13 cellular contexts compared by ENCODE assay signal in the genomic region with DNA sequence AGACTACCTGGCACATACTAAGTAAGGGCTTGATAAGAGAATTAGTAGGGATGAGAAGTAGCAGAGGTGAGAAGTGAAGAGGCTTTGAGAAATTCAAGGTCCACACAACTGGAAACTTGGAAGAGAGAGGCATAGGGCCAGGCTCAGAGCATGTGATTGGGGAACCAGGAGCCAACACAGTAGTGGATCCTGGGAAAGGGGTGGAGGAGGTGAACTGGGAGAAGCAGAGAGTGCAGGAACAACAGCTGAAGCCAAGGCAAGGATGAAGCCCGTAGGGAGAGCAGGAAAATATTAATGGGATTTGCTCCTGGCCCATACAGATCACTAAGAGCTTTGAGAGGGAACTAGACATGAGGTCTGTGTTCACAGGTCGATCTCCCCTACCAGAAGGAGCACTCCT. TPM values are rescaled to one million over a fixed set of nuclear protein-coding genes. Genes with fewer than 3 reads are reported as not detected.
DNase-seq lines count a peak whose midpoint lies in the region; ATAC-seq and TF ChIP-seq lines count a peak whose summit lies in the region.
"Had no signal": no experiment of that assay in that cellular context is flagged by ENCODE, and none has a peak within 500 bp of the region (broad histone marks: within the 10 kb centered on the region; RNA-seq: fewer than 3 reads in every experiment).

No MANE protein-coding gene starts in this region.

- peaks cover 24 to 31% of the 10 kb centered on the region in 2 donors for H3K36me3 Mint-ChIP-seq in CD14-positive monocyte

- no peak overlapping the region for H2AFZ ChIP-seq in OCI-LY3 (ENCODE audit: low read depth, low read length)

- H3K27ac Mint-ChIP-seq in CD14-positive monocyte = peak overlapping the region; percentile 81 to 97 (median 91)

- peak overlapping the region; percentile 85 to 97 for H3K4me3 Mint-ChIP-seq in CD14-positive monocyte
- H3K4me3 Mint-ChIP-seq: H9 had no signal

- 0 out of 2 replicates have a peak, but pooled peaks cover 3% of the 10 kb centered on the region for H3K27me3 ChIP-seq in OCI-LY3 (ENCODE audit: low read depth, low read length)

- intact Hi-C loops in CD14-positive monocyte (cut with micrococcal nuclease) (no loop called here), left ventricle myocardium superior (cut with micrococcal nuclease) (no loop called here)

- no peaks in the 10 kb centered on the region for H4K20me1 ChIP-seq in OCI-LY3 (ENCODE audit: insufficient read depth, low read length)

- H3K4me1 Mint-ChIP-seq in CD14-positive monocyte = peaks cover 78% of the 10 kb centered on the region

- peaks cover 0 to 2% (median 0%) of the 10 kb centered on the region in 7 donors for H3K9me3 Mint-ChIP-seq in CD14-positive monocyte
- H3K9me3 Mint-ChIP-seq: H9 had no signal

- TF ChIP-seq CTCF in CD14-positive monocyte (IDR thresholded peaks at IDR 0.05) (no peak), OCI-LY3 (IDR thresholded peaks at IDR 0.05; ENCODE audit: low read depth, low read length) (no peak)

- no peak overlapping the region for H3K9ac ChIP-seq in OCI-LY3 (ENCODE audit: low read length)

- ATAC-seq in left ventricle myocardium superior = peak; percentile 61

- H3K27ac ChIP-seq in OCI-LY3 (ENCODE audit: low read length) = no peak overlapping the region

- H3K9me3 ChIP-seq in OCI-LY3 (ENCODE audit: insufficient read depth, low read length) = no peaks in the 10 kb centered on the region

- no peaks in the 10 kb centered on the region for H3K79me2 ChIP-seq in OCI-LY3 (ENCODE audit: low read length)

- H3K36me3 ChIP-seq in OCI-LY3 (replicated peaks; ENCODE audit: low read depth, low read length) = no peaks in the 10 kb centered on the region

- peak overlapping the region; percentile 85 for H3K4me2 ChIP-seq in OCI-LY3 (ENCODE audit: low read length)

- peaks cover 58% of the 10 kb centered on the region for H3K4me1 ChIP-seq in OCI-LY3 (ENCODE audit: low read length)

- DNase-seq in CD14-positive monocyte (ENCODE audit: low spot score) (no peak), left ventricle myocardium superior (no peak), RKO (ENCODE audit: low spot score) (no peak), SW480 (ENCODE audit: low spot score) (no peak), DMS 273 treated with DMSO at 0.1 percent for 48 hours (lab: John Stamatoyannopoulos, UW) (no peak)
- DNase-seq: activated CD8-positive, alpha-beta memory T cell treated with anti-CD3 and anti-CD28 coated beads, Interleukin-2, amount 50 U/mL, for 48 hours; H9; NCI-H446; right cardiac atrium had no signal

- peaks cover 0 to 1% (median 0%) of the 10 kb centered on the region in 3 donors for H3K27me3 Mint-ChIP-seq in CD14-positive monocyte (ENCODE audit: low read depth in 3 of 3)

- H3K4me3 ChIP-seq in OCI-LY3 (ENCODE audit: low read length) = peak overlapping the region; percentile 69

RNA-seq across cellular contexts. Expression of gene ITGB7, which starts 1.4 kb away (rescaled TPM):
- polyA plus RNA-seq in CD14-positive monocyte = 10 to 100 TPM; 28.4 to 33.1 TPM
- 1.3 TPM for total RNA-seq in left ventricle myocardium superior
- total RNA-seq: cerebellum, lung microvascular endothelial cell, M059J had no signal

RNA-seq across cellular contexts. Expression of gene RARG, which starts 23.6 kb away (rescaled TPM):
- 1 to 10 TPM; 1.8 to 2.3 TPM for polyA plus RNA-seq in CD14-positive monocyte
- 16.9 TPM for total RNA-seq in left ventricle myocardium superior

RNA-seq across cellular contexts. Expression of gene CSAD, which starts 27.7 kb away (rescaled TPM):
- 1 to 10 TPM; 1.3 to 1.4 TPM for polyA plus RNA-seq in CD14-positive monocyte
- 9.6 TPM for total RNA-seq in left ventricle myocardium superior

RNA-seq across cellular contexts. Expression of gene ZNF740, which starts 27.9 kb away (rescaled TPM):
- polyA plus RNA-seq in CD14-positive monocyte = 1 to 10 TPM in 1 of 2 donors, under 1 TPM in 1; 0.74 to 1.3 TPM
- 31.6 TPM for total RNA-seq in left ventricle myocardium superior

RNA-seq across cellular contexts. Expression of gene ESPL1, which starts 59.7 kb away (rescaled TPM):
- polyA plus RNA-seq in CD14-positive monocyte = not detected
- total RNA-seq in left ventricle myocardium superior = 0.17 TPM
